In the genomic region with DNA sequence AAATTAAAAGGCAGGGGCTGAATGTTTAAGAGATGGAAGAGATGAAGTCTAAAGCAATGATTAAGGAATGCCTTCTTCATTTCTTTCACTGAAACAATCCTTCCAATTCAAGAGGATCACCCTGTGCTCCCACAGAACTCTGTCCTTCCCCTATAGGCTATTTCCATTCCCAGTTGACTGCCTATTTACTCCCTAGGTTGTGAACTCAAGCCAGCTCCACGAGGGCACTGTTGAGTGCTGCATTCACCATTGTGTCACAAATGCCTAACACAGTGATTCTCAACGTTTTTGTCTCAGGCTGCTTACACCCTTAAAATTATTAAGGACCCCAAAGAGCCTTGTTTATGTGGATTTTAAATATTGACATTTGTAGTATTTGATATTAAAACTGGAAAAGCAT, we compare ENCODE assay signal across 23 cellular contexts.
"Had no signal": no experiment of that assay in that cellular context is flagged by ENCODE, and none has a peak within 500 bp of the region (broad histone marks: within the 10 kb centered on the region; RNA-seq: fewer than 3 reads in every experiment).

No MANE protein-coding gene starts in this region.

- H3K36me3 ChIP-seq: ascending aorta, MG63, Peyer's patch, SJCRH30 had no signal

- ATAC-seq: activated naive CD4-positive, alpha-beta T cell treated with anti-CD3 and anti-CD28 coated beads, Interleukin-2, amount 50 U/mL, for 72 hours; activated naive CD8-positive, alpha-beta T cell treated with anti-CD3 and anti-CD28 coated beads, Interleukin-2, amount 50 U/mL, for 24 hours; activated T-cell treated with anti-CD3 and anti-CD28 coated beads, Interleukin-2, amount 50 U/mL, for 4 hours; body of pancreas; SK-N-SH treated with all-trans-retinoic acid at 6 μM for 48 hours had no signal

- H3K9me3 ChIP-seq: ascending aorta, body of pancreas, MG63, Peyer's patch, SJCRH30 had no signal

- DNase-seq: activated B cell treated with CpG ODN at 0.5 μM for 24 hours; activated CD4-positive, alpha-beta memory T cell treated with anti-CD3 and anti-CD28 coated beads for 36 hours; activated CD4-positive, alpha-beta T cell treated with anti-CD3 and anti-CD28 coated beads, Interleukin-2, amount 10 ng/mL, durations not matched to agents 7 days and 5 days; activated CD8-positive, alpha-beta memory T cell treated with anti-CD3 and anti-CD28 coated beads for 24 hours; activated effector memory CD4-positive, alpha-beta T cell treated with anti-CD3 and anti-CD28 coated beads, Interleukin-2, amount 50 U/mL, for 16 hours; activated naive CD4-positive, alpha-beta T cell treated with Interleukin-2 at 50 U/mL for 16 hours; activated naive CD8-positive, alpha-beta T cell treated with anti-CD3 and anti-CD28 coated beads, Interleukin-2, amount 50 U/mL, for 24 hours; activated T-cell treated with anti-CD3 and anti-CD28 coated beads, Interleukin-2, amount 50 U/mL, for 4 hours; amniotic stem cell; body of pancreas; central memory CD4-positive, alpha-beta T cell; MG63; NCI-H1048; NCI-H146; NCI-H1930; NCI-H524; Peyer's patch; Right ventricle myocardium superior; SJCRH30 had no signal

- H3K27me3 ChIP-seq: ascending aorta, body of pancreas, MG63, Peyer's patch, SJCRH30 had no signal

- H3K27ac ChIP-seq: ascending aorta, body of pancreas, Peyer's patch, RWPE1, SJCRH30 had no signal

- H3K4me1 ChIP-seq: ascending aorta, body of pancreas, Peyer's patch, SJCRH30 had no signal

- H3K4me3 ChIP-seq: ascending aorta, body of pancreas, MG63, Peyer's patch, SJCRH30 had no signal
